In genomic region chr1:53195913-53196484, GRCh38 we compare ENCODE assay signal across 8 cellular contexts. TPM values are rescaled to one million over a fixed set of nuclear protein-coding genes. Genes with fewer than 3 reads are reported as not detected.
DNase-seq lines count a peak whose midpoint lies in the region; ATAC-seq, FAIRE-seq and TF ChIP-seq lines count a peak whose summit lies in the region.

No MANE protein-coding gene starts in this region.

- H3K79me2 ChIP-seq in OCI-LY3 (ENCODE audit: low read length): peaks cover 15% of the 10 kb centered on the region

- H3K9me3 Mint-ChIP-seq in endodermal cell: no peaks in the 10 kb centered on the region

- TF ChIP-seq CTCF in BJ (IDR thresholded peaks at IDR 0.05; ENCODE audit: insufficient read depth, low read depth, low read length): no peak
- no peak for TF ChIP-seq CTCF in OCI-LY3 (IDR thresholded peaks at IDR 0.05; ENCODE audit: low read depth, low read length)
- no peak for TF ChIP-seq CTCF in endodermal cell (conservative IDR thresholded peaks at IDR 0.05)
- no peak for TF ChIP-seq CTCF in D721Med (IDR thresholded peaks at IDR 0.05; ENCODE audit: insufficient read depth, missing control alignments)

- no peaks in the 10 kb centered on the region for H3K9me3 ChIP-seq in OCI-LY3 (ENCODE audit: insufficient read depth, low read length)
- no peaks in the 10 kb centered on the region for H3K9me3 ChIP-seq in endodermal cell (ENCODE audit: control insufficient read depth, low read length)
- no peaks in the 10 kb centered on the region for H3K9me3 ChIP-seq in neuron (ENCODE audit: low read length)

- peak overlapping the region; percentile 71 for H3K27ac Mint-ChIP-seq in endodermal cell

- CTCF ChIA-PET in BJ (lab: Yijun Ruan, JAX): interaction anchor here (1.0 to 1.4 kb wide), 4 partner anchors 10 to 291 kb away, joined by 3 to 8 read pairs (median 4); no protein-coding TSS in a partner anchor

- FAIRE-seq in D721Med (lab: Jason Lieb, UNC): no peak

- no peaks in the 10 kb centered on the region for H4K20me1 ChIP-seq in OCI-LY3 (ENCODE audit: insufficient read depth, low read length)

- H3K27me3 ChIP-seq in BJ (ENCODE audit: control insufficient read depth, insufficient read depth, low read length) (no peaks in the 10 kb centered on the region), OCI-LY3 (ENCODE audit: low read depth, low read length) (no peaks in the 10 kb centered on the region), endodermal cell (ENCODE audit: control insufficient read depth, insufficient read depth, low read length, poor library complexity, severe bottlenecking) (no peaks in the 10 kb centered on the region), neuron (ENCODE audit: insufficient read depth, low read length) (peaks cover 2% of the 10 kb centered on the region)

- peak overlapping the region; percentile 78 for H3K4me3 ChIP-seq in BJ (ENCODE audit: low read depth, low read length)
- peak overlapping the region; percentile 98 for H3K4me3 ChIP-seq in OCI-LY3 (ENCODE audit: low read length)
- H3K4me3 ChIP-seq in endodermal cell (ENCODE audit: low read length): peak overlapping the region; percentile 89
- peak overlapping the region; percentile 96 for H3K4me3 ChIP-seq in neuron (ENCODE audit: low read length)

- peaks cover under 1% of the 10 kb centered on the region for H3K36me3 Mint-ChIP-seq in endodermal cell (ENCODE audit: low read depth)

- H3K4me3 Mint-ChIP-seq in endodermal cell: peak overlapping the region; percentile 96

- H3K36me3 ChIP-seq in BJ (ENCODE audit: control insufficient read depth, insufficient read depth, low read length): no peaks in the 10 kb centered on the region
- H3K36me3 ChIP-seq in OCI-LY3 (replicated peaks; ENCODE audit: low read depth, low read length): no peaks in the 10 kb centered on the region
- H3K36me3 ChIP-seq in endodermal cell (ENCODE audit: control insufficient read depth, insufficient read depth, low read length): peaks cover 5% of the 10 kb centered on the region
- peaks cover 5% of the 10 kb centered on the region for H3K36me3 ChIP-seq in neuron (ENCODE audit: insufficient read depth, low read length)

- H3K27ac ChIP-seq in OCI-LY3 (ENCODE audit: low read length) (no peak overlapping the region), endodermal cell (ENCODE audit: low read depth, low read length) (no peak overlapping the region)

- H3K4me1 ChIP-seq in OCI-LY3 (ENCODE audit: low read length): peaks cover 13% of the 10 kb centered on the region
- H3K4me1 ChIP-seq in endodermal cell (ENCODE audit: control insufficient read depth, insufficient read depth, low read length): no peaks in the 10 kb centered on the region
- H3K4me1 ChIP-seq in neuron (ENCODE audit: insufficient read depth, low read length): peaks cover 7% of the 10 kb centered on the region

- H3K4me2 ChIP-seq in OCI-LY3 (ENCODE audit: low read length): peak overlapping the region; percentile 93

- DNase-seq in BJ (ENCODE audit: low read depth) (no peak), endodermal cell (no peak), iPS-NIHi11 (ENCODE audit: low spot score) (no peak), D721Med (ENCODE audit: insufficient read length, low spot score) (no peak)

- WGBS in endodermal cell (ENCODE audit: insufficient coverage in 1 of 2, insufficient read length in 1 of 2), 2 experiments: 65 to 66% methylated on average over 7 to 11 of the region's 11 CpGs

- peaks cover 7% of the 10 kb centered on the region for H3K27me3 Mint-ChIP-seq in endodermal cell (ENCODE audit: insufficient read depth)

- H2AFZ ChIP-seq in OCI-LY3 (ENCODE audit: low read depth, low read length) (peak overlapping the region; percentile 97), neuron (ENCODE audit: low read depth, low read length) (peak overlapping the region; percentile 94)

- H3K9ac ChIP-seq in OCI-LY3 (ENCODE audit: low read length): peak overlapping the region; percentile 98
- no peak overlapping the region for H3K9ac ChIP-seq in endodermal cell (ENCODE audit: extremely low read depth, low read length, poor library complexity, severe bottlenecking)

- ATAC-seq in GM21381 (IDR thresholded peaks at IDR 0.05; ENCODE audit: unreplicated experiment): peak; percentile 8
- no peak for ATAC-seq in GM21526 (IDR thresholded peaks at IDR 0.05; ENCODE audit: low FRiP score, unreplicated experiment)

- H3K4me1 Mint-ChIP-seq in endodermal cell: peaks cover 22% of the 10 kb centered on the region

- POLR2A ChIA-PET in BJ (lab: Charles Lee): interaction anchor here (0.5 kb wide), 1 partner anchor 287 kb away, joined by 6 read pairs; no protein-coding TSS in a partner anchor

RNA-seq across cellular contexts. Expression of gene CPT2, which starts 0.6 kb away (rescaled TPM):
- polyA plus RNA-seq in BJ (2011; rRNA removed): 15.4 and 20.6 TPM in 2 replicates
- polyA minus RNA-seq in BJ (2011; rRNA and poly(A)+ RNA removed): 11.5 and 12.7 TPM in 2 replicates
- total RNA-seq in endodermal cell: 10 to 100 TPM; 28.7 to 31.3 TPM
- polyA plus RNA-seq in endodermal cell (2013, experiment 1 of 2): 18.8 TPM
- 19.3 TPM for polyA plus RNA-seq in endodermal cell (2013, experiment 2 of 2)

RNA-seq across cellular contexts. Expression of gene CZIB, which starts 24.4 kb away (rescaled TPM):
- 75.8 and 92.5 TPM in 2 replicates for polyA plus RNA-seq in BJ (2011; rRNA removed)
- 17.2 and 23.4 TPM in 2 replicates for polyA minus RNA-seq in BJ (2011; rRNA and poly(A)+ RNA removed)
- total RNA-seq in endodermal cell: 10 to 100 TPM; 64.4 to 74.2 TPM
- polyA plus RNA-seq in endodermal cell (2013, experiment 1 of 2): 74.3 TPM
- polyA plus RNA-seq in endodermal cell (2013, experiment 2 of 2): 62.1 TPM

RNA-seq across cellular contexts. Expression of gene MAGOH, which starts 42.3 kb away (rescaled TPM):
- polyA plus RNA-seq in BJ (2011; rRNA removed): 3.9 and 24.9 TPM in 2 replicates
- polyA minus RNA-seq in BJ (2011; rRNA and poly(A)+ RNA removed): 23.6 and 23.7 TPM in 2 replicates
- 10 to 100 TPM; 59.1 to 74.7 TPM for total RNA-seq in endodermal cell
- polyA plus RNA-seq in endodermal cell (2013, experiment 1 of 2): 96.3 TPM
- 78.8 TPM for polyA plus RNA-seq in endodermal cell (2013, experiment 2 of 2)

RNA-seq across cellular contexts. Expression of gene SLC1A7, which starts 53.6 kb away (rescaled TPM):
- polyA plus RNA-seq in BJ (2011; rRNA removed): 0.20 and 0.63 TPM in 2 replicates
- 0.24 and 0.26 TPM in 2 replicates for polyA minus RNA-seq in BJ (2011; rRNA and poly(A)+ RNA removed)
- total RNA-seq in endodermal cell: 1 to 10 TPM; 1.7 to 2.3 TPM
- not detected for polyA plus RNA-seq in endodermal cell (2013, experiment 1 of 2)
- polyA plus RNA-seq in endodermal cell (2013, experiment 2 of 2): 0.12 TPM
